In genomic region chr19:3849092-3849491, GRCh38 we compare ENCODE assay signal across 10 cellular contexts. TPM values are rescaled to one million over a fixed set of nuclear protein-coding genes. Genes with fewer than 3 reads are reported as not detected.
DNase-seq lines count a peak whose midpoint lies in the region; ATAC-seq, FAIRE-seq and TF ChIP-seq lines count a peak whose summit lies in the region.
"Had no signal": no experiment of that assay in that cellular context is flagged by ENCODE, and none has a peak within 500 bp of the region (broad histone marks: within the 10 kb centered on the region; RNA-seq: fewer than 3 reads in every experiment).

No MANE protein-coding gene starts in this region.

- H3K9ac ChIP-seq in kidney (ENCODE audit: low read length in 2 of 2), result no peak overlapping the region

- no peak for ATAC-seq in HG03108 (IDR thresholded peaks at IDR 0.05; ENCODE audit: unreplicated experiment)
- ATAC-seq in HG03097 (IDR thresholded peaks at IDR 0.05; ENCODE audit: low FRiP score, unreplicated experiment), result no peak

- H3K36me3 ChIP-seq in kidney (ENCODE audit: control insufficient read depth in 1 of 2, insufficient read depth in 2 of 2, low read length in 2 of 2) (no peaks in the 10 kb centered on the region), thyroid gland (no peaks in the 10 kb centered on the region)

- WGBS in thyroid gland, 2 donors, result 63% methylated on average over 4 of the region's 5 CpGs

- no peak for TF ChIP-seq POLR2A in thyroid gland (IDR thresholded peaks at IDR 0.05)

- intact Hi-C loops in kidney (cut with DNase I), result no loop called here
- intact Hi-C loops in thyroid gland (cut with DNase I), result no loop called here

- H3K27ac ChIP-seq in kidney (ENCODE audit: low read depth in 2 of 2, low read length in 2 of 2) (no peak overlapping the region), thyroid gland (no peak overlapping the region)
- H3K27ac ChIP-seq: SK-N-MC had no signal

- H3K4me3 ChIP-seq in kidney (ENCODE audit: low read length in 2 of 2) (no peak overlapping the region), thyroid gland (replicated peaks in 1 of 3) (no peak overlapping the region)
- H3K4me3 ChIP-seq: SK-N-MC had no signal

- H3K4me1 ChIP-seq in kidney (ENCODE audit: control insufficient read depth in 1 of 2, insufficient read depth in 1 of 2, low read depth in 1 of 2, low read length in 2 of 2) (no peaks in the 10 kb centered on the region), thyroid gland (no peaks in the 10 kb centered on the region)

- DNase-seq in GM10266 (ENCODE audit: extremely low spot score), result no peak
- peak; percentile 48 for DNase-seq in MV-4-11 (lab: John Stamatoyannopoulos, UW)
- DNase-seq in activated CD8-positive, alpha-beta memory T cell treated with anti-CD3 and anti-CD28 coated beads, Interleukin-2, amount 50 U/mL, for 48 hours, result peak; percentile 68
- DNase-seq in kidney, result no peak
- DNase-seq in thyroid gland, result peak; percentile 9 to 11
- no peak for DNase-seq in nucleus accumbens (lab: John Stamatoyannopoulos, UW)

- TF ChIP-seq CTCF in GM10266 (IDR thresholded peaks at IDR 0.05; ENCODE audit: control insufficient read depth, insufficient read depth, low read depth, missing control alignments) (peak; percentile 26), kidney (IDR thresholded peaks at IDR 0.05; ENCODE audit: borderline replicate concordance, extremely low read depth, insufficient read depth) (peak; percentile 10), thyroid gland (IDR thresholded peaks at IDR 0.05) (peak in 1 of 6 experiments; percentile 24)

- peaks cover 0 to 11% of the 10 kb centered on the region in 2 donors for H3K9me3 ChIP-seq in kidney (ENCODE audit: control insufficient read depth in 1 of 2, low read length in 2 of 2)
- H3K9me3 ChIP-seq in thyroid gland, result no peaks in the 10 kb centered on the region

- FAIRE-seq in kidney (lab: Jason Lieb, UNC), result no peak

- H3K27me3 ChIP-seq in thyroid gland, result no peaks in the 10 kb centered on the region

RNA-seq across cellular contexts. Expression of gene ZFR2, which starts 19.7 kb away (rescaled TPM):
- 0.22 TPM for total RNA-seq in kidney
- not detected for polyA plus RNA-seq in kidney (ENCODE audit: insufficient read depth, low read depth, low replicate concordance)
- total RNA-seq in thyroid gland, result not detected

RNA-seq across cellular contexts. Expression of gene ATCAY, which starts 31.4 kb away (rescaled TPM):
- 0.16 TPM for total RNA-seq in kidney
- not detected for polyA plus RNA-seq in kidney (ENCODE audit: insufficient read depth, low read depth, low replicate concordance)
- under 1 TPM in 1 of 4 donors, not detected in 3; 0.10 TPM for total RNA-seq in thyroid gland
- total RNA-seq: renal cortical epithelial cell had no signal

Comparison
In these comparisons a context has a peak if more than half of its experiments do, and no peak if none do; other contexts are left out.
1. DNase-seq: peak in MV-4-11 (single experiment), activated CD8-positive, alpha-beta memory T cell treated with anti-CD3 and anti-CD28 coated beads, Interleukin-2, amount 50 U/mL, for 48 hours (single experiment) and thyroid gland (2 of 2); none in GM10266 (single experiment), kidney (single experiment) and nucleus accumbens (0 of 56).